Comparison of ENCODE assay signal across 1 cellular context in genomic region chr22:31296258-31296657, GRCh38.
TF ChIP-seq lines count a peak whose summit lies in the region.

No MANE protein-coding gene starts in this region.

TF ChIP-seq in HCT116, 20 proteins besides CTCF, POLR2A, EP300 and RAD21 (continued from another document):
- no peak for TF ChIP-seq REST (IDR thresholded peaks at IDR 0.05; ENCODE audit: low read depth)
- no peak for TF ChIP-seq SRF (IDR thresholded peaks at IDR 0.05; ENCODE audit: low read depth)
- TF ChIP-seq CEBPB (IDR thresholded peaks at IDR 0.05; ENCODE audit: low read depth), result no peak
- no peak for TF ChIP-seq YY1 (IDR thresholded peaks at IDR 0.05; ENCODE audit: extremely low read depth, insufficient replicate concordance, low read depth, low read length)
